ENCODE assay signal across 20 cellular contexts in the genomic region with DNA sequence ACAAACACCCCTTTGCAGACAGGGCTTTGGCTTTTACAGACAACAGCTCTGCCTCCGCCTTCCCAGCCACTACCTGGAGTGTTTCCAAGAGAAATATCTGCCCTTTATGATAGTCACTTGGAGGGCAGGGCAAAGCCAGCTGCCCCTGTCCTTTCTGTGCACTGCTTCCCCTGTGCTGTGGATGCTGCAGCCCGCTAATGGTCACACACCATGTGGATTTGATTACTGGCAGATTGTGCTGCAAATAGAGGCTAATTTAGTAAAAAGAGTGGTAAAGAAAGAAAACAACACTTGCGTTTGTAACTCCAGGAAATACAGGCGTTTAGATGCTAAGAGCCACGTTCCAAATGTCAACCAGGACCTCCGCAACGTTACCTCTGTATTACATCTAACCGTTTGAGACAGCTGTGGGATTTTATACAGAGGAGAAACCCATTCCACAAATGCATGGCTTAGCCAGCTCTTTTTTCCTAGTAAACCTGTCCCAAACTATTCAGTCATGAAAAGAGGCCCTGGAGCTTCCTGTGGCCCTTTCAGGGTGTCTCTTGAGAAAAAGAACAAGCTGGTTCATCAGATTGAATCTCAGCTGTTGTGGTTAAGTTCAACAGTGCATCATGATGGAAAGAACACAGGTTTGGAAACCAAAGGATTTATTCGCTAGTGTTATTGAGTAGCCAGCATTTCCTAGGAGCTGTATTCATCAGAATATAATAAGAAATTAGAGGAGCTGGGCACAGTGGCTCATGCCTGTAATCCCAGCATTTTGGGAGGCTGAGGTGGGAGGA. TPM values are rescaled to one million over a fixed set of nuclear protein-coding genes. Genes with fewer than 3 reads are reported as not detected.
DNase-seq lines count a peak whose midpoint lies in the region; ATAC-seq and TF ChIP-seq lines count a peak whose summit lies in the region.
"Had no signal": no experiment of that assay in that cellular context is flagged by ENCODE, and none has a peak within 500 bp of the region (broad histone marks: within the 10 kb centered on the region; RNA-seq: fewer than 3 reads in every experiment).

No MANE protein-coding gene starts in this region.

- no peak overlapping the region for H3K4me2 ChIP-seq in osteoblast (ENCODE audit: insufficient read depth, low read length)

- no peak for TF ChIP-seq POLR2A in lower leg skin (IDR thresholded peaks at IDR 0.05)

- no peaks in the 10 kb centered on the region for H3K27me3 Mint-ChIP-seq in activated CD8-positive, alpha-beta memory T cell treated with anti-CD3 and anti-CD28 coated beads, Interleukin-2, amount 10 ng/mL, durations not matched to agents 7 days and 5 days
- H3K27me3 Mint-ChIP-seq: activated naive CD8-positive, alpha-beta T cell treated with anti-CD3 and anti-CD28 coated beads for 36 hours; dendritic cell treated with granulocyte-macrophage colony-stimulating factor and Interleukin-4, amounts not matched to agents 40 ng/mL and 50 ng/mL, for 4 days; stimulated activated naive B cell treated with anti-CD40 and anti-IgM and Interleukin-4, amounts not matched to agents 10 μg/mL and 1 μg/mL and 100 μg/mL, for 72 hours had no signal

- POLR2A ChIA-PET in BJ (lab: Charles Lee): no interaction called here

- no peak overlapping the region for H3K27ac Mint-ChIP-seq in activated CD8-positive, alpha-beta memory T cell treated with anti-CD3 and anti-CD28 coated beads, Interleukin-2, amount 10 ng/mL, durations not matched to agents 7 days and 5 days
- H3K27ac Mint-ChIP-seq: activated naive CD8-positive, alpha-beta T cell treated with anti-CD3 and anti-CD28 coated beads for 36 hours; dendritic cell treated with granulocyte-macrophage colony-stimulating factor and Interleukin-4, amounts not matched to agents 40 ng/mL and 50 ng/mL, for 4 days; stimulated activated naive B cell treated with anti-CD40 and anti-IgM and Interleukin-4, amounts not matched to agents 10 μg/mL and 1 μg/mL and 100 μg/mL, for 72 hours had no signal

- WGBS in lower leg skin, 2 donors: 77 to 81% methylated on average over 9 of the region's 9 CpGs

- H3K79me2 ChIP-seq in osteoblast (ENCODE audit: insufficient read depth, low read length): no peaks in the 10 kb centered on the region

- no peak overlapping the region for H3K4me3 ChIP-seq in BJ (ENCODE audit: low read depth, low read length)
- no peak overlapping the region for H3K4me3 ChIP-seq in osteoblast (ENCODE audit: insufficient read depth, low read length)
- no peak overlapping the region for H3K4me3 ChIP-seq in lower leg skin (ENCODE audit: low read depth, poor library complexity, severe bottlenecking)
- H3K4me3 ChIP-seq: gastrocnemius medialis, K562, thoracic aorta had no signal

- no peaks in the 10 kb centered on the region for H3K9me3 Mint-ChIP-seq in activated CD8-positive, alpha-beta memory T cell treated with anti-CD3 and anti-CD28 coated beads, Interleukin-2, amount 10 ng/mL, durations not matched to agents 7 days and 5 days (ENCODE audit: low read depth)
- H3K9me3 Mint-ChIP-seq: activated naive CD8-positive, alpha-beta T cell treated with anti-CD3 and anti-CD28 coated beads for 36 hours; dendritic cell treated with granulocyte-macrophage colony-stimulating factor and Interleukin-4, amounts not matched to agents 40 ng/mL and 50 ng/mL, for 4 days; stimulated activated naive B cell treated with anti-CD40 and anti-IgM and Interleukin-4, amounts not matched to agents 10 μg/mL and 1 μg/mL and 100 μg/mL, for 72 hours had no signal

- no peaks in the 10 kb centered on the region for H3K27me3 ChIP-seq in BJ (ENCODE audit: control insufficient read depth, insufficient read depth, low read length)
- H3K27me3 ChIP-seq in osteoblast (ENCODE audit: insufficient read depth, low read length): no peaks in the 10 kb centered on the region
- H3K27me3 ChIP-seq: gastrocnemius medialis, neutrophil had no signal

- intact Hi-C loops in lower leg skin (cut with DNase I; ENCODE audit: low total_unique reads): no loop called here

- H3K27ac ChIP-seq in osteoblast (ENCODE audit: low read depth, low read length): no peak overlapping the region
- H3K27ac ChIP-seq: gastrocnemius medialis, neutrophil, thoracic aorta had no signal

- H3K4me3 Mint-ChIP-seq in activated CD8-positive, alpha-beta memory T cell treated with anti-CD3 and anti-CD28 coated beads, Interleukin-2, amount 10 ng/mL, durations not matched to agents 7 days and 5 days: no peak overlapping the region
- H3K4me3 Mint-ChIP-seq: activated naive CD8-positive, alpha-beta T cell treated with anti-CD3 and anti-CD28 coated beads for 36 hours; dendritic cell treated with granulocyte-macrophage colony-stimulating factor and Interleukin-4, amounts not matched to agents 40 ng/mL and 50 ng/mL, for 4 days; stimulated activated naive B cell treated with anti-CD40 and anti-IgM and Interleukin-4, amounts not matched to agents 10 μg/mL and 1 μg/mL and 100 μg/mL, for 72 hours had no signal

- H2AFZ ChIP-seq in osteoblast (ENCODE audit: low read length): no peak overlapping the region

- ATAC-seq in activated CD8-positive, alpha-beta memory T cell treated with anti-CD3 and anti-CD28 coated beads, Interleukin-2, amount 10 ng/mL, durations not matched to agents 7 days and 5 days: no peak
- ATAC-seq: gastrocnemius medialis; K562; stimulated activated naive B cell treated with anti-CD40 and anti-IgM and Interleukin-4, amounts not matched to agents 10 μg/mL and 1 μg/mL and 100 μg/mL, for 72 hours had no signal

- CTCF ChIA-PET in BJ (lab: Yijun Ruan, JAX): interaction anchor here (0.9 to 1.2 kb wide), 2 partner anchors 8 to 15 kb away, joined by 3 to 5 read pairs; no protein-coding TSS in a partner anchor
- CTCF ChIA-PET in activated CD8-positive, alpha-beta memory T cell treated with anti-CD3 and anti-CD28 coated beads, Interleukin-2, amount 10 ng/mL, durations not matched to agents 7 days and 5 days (lab: Charles Lee): interaction anchor here (0.7 to 1.0 kb wide), 2 partner anchors 11 to 311 kb away, joined by 3 to 4 read pairs; no protein-coding TSS in a partner anchor

- DNase-seq in BJ (ENCODE audit: low read depth) (peak; percentile 3), NCI-H1092 treated with DMSO at 0.1 percent for 48 hours (lab: John Stamatoyannopoulos, UW) (peak; percentile 71), astrocyte of the hippocampus (ENCODE audit: low read depth, low spot score) (peak; percentile 42), mesenteric fat pad (ENCODE audit: low spot score) (peak; percentile 18), osteoblast (ENCODE audit: insufficient read length, low spot score, missing footprints) (no peak), NCI-H187 (lab: John Stamatoyannopoulos, UW) (no peak), lower leg skin (ENCODE audit: low spot score in 2 of 2) (no peak)
- no peak for DNase-seq in activated CD8-positive, alpha-beta memory T cell treated with anti-CD3 and anti-CD28 coated beads, Interleukin-2, amount 10 ng/mL, durations not matched to agents 7 days and 5 days
- DNase-seq: activated CD4-positive, CD25-positive, alpha-beta regulatory T cell; activated CD8-positive, alpha-beta memory T cell treated with anti-CD3 and anti-CD28 coated beads for 24 hours; activated naive CD8-positive, alpha-beta T cell treated with anti-CD3 and anti-CD28 coated beads for 36 hours; EL; gastrocnemius medialis; kidney glomerular epithelial cell; NCI-H510A treated with DMSO at 0.1 percent for 48 hours; stimulated activated naive B cell treated with anti-CD40 and anti-IgM and Interleukin-4, amounts not matched to agents 10 μg/mL and 1 μg/mL and 100 μg/mL, for 72 hours had no signal

- no peaks in the 10 kb centered on the region for H3K9me3 ChIP-seq in osteoblast (ENCODE audit: low read depth, low read length)
- H3K9me3 ChIP-seq: gastrocnemius medialis, neutrophil, thoracic aorta had no signal

- H4K20me1 ChIP-seq in osteoblast (ENCODE audit: insufficient read depth, low read length): no peaks in the 10 kb centered on the region

- H3K36me3 ChIP-seq in BJ (ENCODE audit: control insufficient read depth, insufficient read depth, low read length): no peaks in the 10 kb centered on the region
- H3K36me3 ChIP-seq in osteoblast (ENCODE audit: insufficient read depth, low read length): no peaks in the 10 kb centered on the region
- H3K36me3 ChIP-seq: gastrocnemius medialis, neutrophil, thoracic aorta had no signal

- no peaks in the 10 kb centered on the region for H3K4me1 ChIP-seq in osteoblast (ENCODE audit: insufficient read depth, low read length)
- H3K4me1 ChIP-seq: gastrocnemius medialis had no signal

- TF ChIP-seq CTCF in BJ (IDR thresholded peaks at IDR 0.05; ENCODE audit: insufficient read depth, low read depth, low read length) (no peak), osteoblast (IDR thresholded peaks at IDR 0.05; ENCODE audit: extremely low read depth, low read depth, low read length) (no peak), lower leg skin (IDR thresholded peaks at IDR 0.05) (no peak)

- peaks cover 3% of the 10 kb centered on the region for H3K4me1 Mint-ChIP-seq in activated CD8-positive, alpha-beta memory T cell treated with anti-CD3 and anti-CD28 coated beads, Interleukin-2, amount 10 ng/mL, durations not matched to agents 7 days and 5 days
- H3K4me1 Mint-ChIP-seq: activated naive CD8-positive, alpha-beta T cell treated with anti-CD3 and anti-CD28 coated beads for 36 hours; stimulated activated naive B cell treated with anti-CD40 and anti-IgM and Interleukin-4, amounts not matched to agents 10 μg/mL and 1 μg/mL and 100 μg/mL, for 72 hours had no signal

- no peaks in the 10 kb centered on the region for H3K36me3 Mint-ChIP-seq in activated CD8-positive, alpha-beta memory T cell treated with anti-CD3 and anti-CD28 coated beads, Interleukin-2, amount 10 ng/mL, durations not matched to agents 7 days and 5 days
- H3K36me3 Mint-ChIP-seq: stimulated activated naive B cell treated with anti-CD40 and anti-IgM and Interleukin-4, amounts not matched to agents 10 μg/mL and 1 μg/mL and 100 μg/mL, for 72 hours had no signal

RNA-seq across cellular contexts. Expression of gene PWP1, which starts 30.1 kb away (rescaled TPM):
- 53.4 and 73.8 TPM in 2 replicates for polyA plus RNA-seq in BJ (2011; rRNA removed)
- 22.3 and 24.5 TPM in 2 replicates for polyA minus RNA-seq in BJ (2011; rRNA and poly(A)+ RNA removed)
- total RNA-seq in mesenteric fat pad (41.4 TPM), osteoblast (69.8 and 72.0 TPM in 2 replicates), lower leg skin (10 to 100 TPM; 47.2 to 84.9 (median 49.9) TPM)
- 10 to 100 TPM; 32.4 to 47.2 TPM for total RNA-seq in activated CD8-positive, alpha-beta memory T cell treated with anti-CD3 and anti-CD28 coated beads, Interleukin-2, amount 10 ng/mL, durations not matched to agents 7 days and 5 days

Comparison
In these comparisons a context has a peak if more than half of its experiments do, and no peak if none do; other contexts are left out.
1. DNase-seq: peak in BJ (single experiment), NCI-H1092 treated with DMSO at 0.1 percent for 48 hours (single experiment), astrocyte of the hippocampus (single experiment) and mesenteric fat pad (single experiment); none in activated CD8-positive, alpha-beta memory T cell treated with anti-CD3 and anti-CD28 coated beads, Interleukin-2, amount 10 ng/mL, durations not matched to agents 7 days and 5 days (single experiment), osteoblast (single experiment), NCI-H187 (0 of 2) and lower leg skin (0 of 2).